Comparison of ENCODE assay signal across 8 cellular contexts in the genomic region with DNA sequence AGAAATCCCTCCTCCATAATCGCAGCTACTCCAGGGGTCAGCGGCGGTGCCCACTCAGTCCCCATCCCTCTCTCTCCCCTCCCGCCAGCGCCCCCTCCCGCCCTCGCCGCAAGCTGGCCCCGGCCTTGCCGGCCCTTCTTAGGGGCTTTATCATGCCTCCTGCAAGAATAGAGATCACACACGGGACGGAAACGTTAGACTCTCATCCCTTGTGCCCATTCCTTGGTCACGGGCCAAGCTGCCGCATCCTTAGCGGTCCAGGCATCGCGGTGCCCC. TPM values are rescaled to one million over a fixed set of nuclear protein-coding genes. Genes with fewer than 3 reads are reported as not detected.
A peak's percentile ranks its signal among the peaks of the same experiment; 100 is the strongest.
DNase-seq lines count a peak whose midpoint lies in the region; ATAC-seq and TF ChIP-seq lines count a peak whose summit lies in the region.

No MANE protein-coding gene starts in this region.

- peaks cover 13% of the 10 kb centered on the region for H3K36me3 Mint-ChIP-seq in activated naive CD8-positive, alpha-beta T cell treated with anti-CD3 and anti-CD28 coated beads, Interleukin-2, amount 10 ng/mL, durations not matched to agents 7 days and 5 days

- no peak for DNase-seq in AG04450 (ENCODE audit: low read depth, low spot score)
- DNase-seq in activated naive CD8-positive, alpha-beta T cell treated with anti-CD3 and anti-CD28 coated beads, Interleukin-2, amount 10 ng/mL, durations not matched to agents 7 days and 5 days = no peak
- no peak for DNase-seq in transverse colon
- DNase-seq in NCI-H526 (lab: John Stamatoyannopoulos, UW) = no peak
- DNase-seq in NCI-H774 (lab: John Stamatoyannopoulos, UW) = no peak

- H3K27me3 ChIP-seq in AG04450 (ENCODE audit: control insufficient read depth, insufficient read depth, low read length) = no peaks in the 10 kb centered on the region
- H3K27me3 ChIP-seq in layer of hippocampus (ENCODE audit: control insufficient read depth, insufficient read depth, low read length) = no peaks in the 10 kb centered on the region
- H3K27me3 ChIP-seq in transverse colon = no peaks in the 10 kb centered on the region

- WGBS in transverse colon (ENCODE audit: low coverage in 1 of 2), 2 donors = 20% methylated on average over 18 of the region's 18 CpGs; no CpG with 5 or more reads in 1 of the 2 donors

- peaks cover 31 to 43% (median 40%) of the 10 kb centered on the region in 4 donors for H3K4me1 ChIP-seq in transverse colon

- peak overlapping the region; percentile 100 for H3K4me3 Mint-ChIP-seq in activated naive CD8-positive, alpha-beta T cell treated with anti-CD3 and anti-CD28 coated beads, Interleukin-2, amount 10 ng/mL, durations not matched to agents 7 days and 5 days

- no peaks in the 10 kb centered on the region; the same call in 1 of the 2 replicates for H3K9me3 ChIP-seq in AG04450 (ENCODE audit: control insufficient read depth, insufficient read depth, low read length)
- H3K9me3 ChIP-seq in transverse colon = no peaks in the 10 kb centered on the region

- in situ Hi-C loops in transverse colon (cut with MboI; ENCODE audit: low pct_ligation_motif_present in 1 of 4, low pct_unique_long_range_greater_than_20kb in 1 of 4, low sequenced_read_pairs in 3 of 4) = loop anchor here in 1 of 4 donors (10.0 kb wide), 1 partner anchor 53 kb away; a partner anchor contains a TSS

- TF ChIP-seq CTCF in AG04450 (IDR thresholded peaks at IDR 0.05; ENCODE audit: low read depth, low read length) (no peak), transverse colon (IDR thresholded peaks at IDR 0.05) (no peak)

- peak overlapping the region; percentile 100 for H3K27ac Mint-ChIP-seq in activated naive CD8-positive, alpha-beta T cell treated with anti-CD3 and anti-CD28 coated beads, Interleukin-2, amount 10 ng/mL, durations not matched to agents 7 days and 5 days

- no peaks in the 10 kb centered on the region for H3K9me3 Mint-ChIP-seq in activated naive CD8-positive, alpha-beta T cell treated with anti-CD3 and anti-CD28 coated beads, Interleukin-2, amount 10 ng/mL, durations not matched to agents 7 days and 5 days

- no peaks in the 10 kb centered on the region for H3K36me3 ChIP-seq in transverse colon

- ATAC-seq in HG02588 (IDR thresholded peaks at IDR 0.05; ENCODE audit: unreplicated experiment) (peak; percentile 6), GM21576 (IDR thresholded peaks at IDR 0.05; ENCODE audit: unreplicated experiment) (no peak)
- no peak for ATAC-seq in activated naive CD8-positive, alpha-beta T cell treated with anti-CD3 and anti-CD28 coated beads, Interleukin-2, amount 10 ng/mL, durations not matched to agents 7 days and 5 days (ENCODE audit: low read depth)

- no peak for TF ChIP-seq EP300 in transverse colon (IDR thresholded peaks at IDR 0.05; ENCODE audit: low read depth)

- POLR2A ChIA-PET in AG04450 (lab: Yijun Ruan, JAX) = interaction anchor here (0.5 to 3.4 kb wide), 16 partner anchors 8 to 416 kb away, joined by 3 to 33 read pairs (median 4); a partner anchor contains a TSS
- POLR2A ChIA-PET in activated naive CD8-positive, alpha-beta T cell treated with anti-CD3 and anti-CD28 coated beads, Interleukin-2, amount 10 ng/mL, durations not matched to agents 7 days and 5 days (lab: Charles Lee) = interaction anchor here (1.3 to 4.6 kb wide), 18 partner anchors 9 to 915 kb away, joined by 3 to 42 read pairs (median 6); a partner anchor contains a TSS

- no peak for TF ChIP-seq POLR2A in transverse colon (IDR thresholded peaks at IDR 0.05)

- intact Hi-C loops in transverse colon (cut with DNase I; ENCODE audit: low total_unique reads) = no loop called here

- H3K4me1 Mint-ChIP-seq in activated naive CD8-positive, alpha-beta T cell treated with anti-CD3 and anti-CD28 coated beads, Interleukin-2, amount 10 ng/mL, durations not matched to agents 7 days and 5 days = peaks cover 21% of the 10 kb centered on the region

- H3K27ac ChIP-seq in AG04450 (ENCODE audit: low read depth, low read length) (no peak overlapping the region), layer of hippocampus (ENCODE audit: low read depth, low read length) (peak overlapping the region; percentile 94), transverse colon (peak overlapping the region; percentile 87 to 97 (median 93))

- no peaks in the 10 kb centered on the region for H3K27me3 Mint-ChIP-seq in activated naive CD8-positive, alpha-beta T cell treated with anti-CD3 and anti-CD28 coated beads, Interleukin-2, amount 10 ng/mL, durations not matched to agents 7 days and 5 days

- H3K4me3 ChIP-seq in AG04450 (ENCODE audit: low read depth, low read length) = peak overlapping the region; percentile 48
- H3K4me3 ChIP-seq in transverse colon = peak overlapping the region in 2 of 4 donors; percentile 33 to 77

- CTCF ChIA-PET in AG04450 (lab: Charles Lee) = interaction anchor here (0.7 to 4.6 kb wide), 43 partner anchors 9 to 293 kb away, joined by 3 to 46 read pairs (median 5); a partner anchor contains a TSS

RNA-seq across cellular contexts. Expression of a gene that starts 0.7 kb away (rescaled TPM):
- 77.0 and 90.6 TPM in 2 replicates for polyA plus RNA-seq in AG04450 (2011; rRNA removed)
- polyA minus RNA-seq in AG04450 (2011; rRNA and poly(A)+ RNA removed) = 22.2 and 30.6 TPM in 2 replicates
- 10 to 100 TPM; 47.5 to 54.2 TPM for total RNA-seq in activated naive CD8-positive, alpha-beta T cell treated with anti-CD3 and anti-CD28 coated beads, Interleukin-2, amount 10 ng/mL, durations not matched to agents 7 days and 5 days
- 100 to 1,000 TPM in 1 of 4 donors, 10 to 100 TPM in 3; 22.1 to 107 (median 62.0) TPM for total RNA-seq in transverse colon

RNA-seq across cellular contexts. Expression of a gene that starts 7.5 kb away (rescaled TPM):
- 0.04 and 0.05 TPM in 2 replicates for polyA plus RNA-seq in AG04450 (2011; rRNA removed)
- not detected in 2 replicates for polyA minus RNA-seq in AG04450 (2011; rRNA and poly(A)+ RNA removed)
- total RNA-seq in activated naive CD8-positive, alpha-beta T cell treated with anti-CD3 and anti-CD28 coated beads, Interleukin-2, amount 10 ng/mL, durations not matched to agents 7 days and 5 days = under 1 TPM; 0.33 to 0.91 TPM
- 10 to 100 TPM in 2 of 4 donors, 1 to 10 TPM in 1, not detected in 1; 9.2 to 22.1 (median 11.3) TPM for total RNA-seq in transverse colon

RNA-seq across cellular contexts. Expression of a gene that starts 26.2 kb away (rescaled TPM):
- polyA plus RNA-seq in AG04450 (2011; rRNA removed) = 57.2 and 65.1 TPM in 2 replicates
- 78.2 and 79.2 TPM in 2 replicates for polyA minus RNA-seq in AG04450 (2011; rRNA and poly(A)+ RNA removed)
- total RNA-seq in activated naive CD8-positive, alpha-beta T cell treated with anti-CD3 and anti-CD28 coated beads, Interleukin-2, amount 10 ng/mL, durations not matched to agents 7 days and 5 days = 10 to 100 TPM; 57.2 to 68.1 TPM
- total RNA-seq in transverse colon = 10 to 100 TPM; 23.7 to 52.4 (median 40.4) TPM

RNA-seq across cellular contexts. Expression of a gene that starts 54.0 kb away (rescaled TPM):
- polyA plus RNA-seq in AG04450 (2011; rRNA removed) = 9.9 and 10.2 TPM in 2 replicates
- 10.4 and 13.4 TPM in 2 replicates for polyA minus RNA-seq in AG04450 (2011; rRNA and poly(A)+ RNA removed)
- 10 to 100 TPM; 31.3 to 33.3 TPM for total RNA-seq in activated naive CD8-positive, alpha-beta T cell treated with anti-CD3 and anti-CD28 coated beads, Interleukin-2, amount 10 ng/mL, durations not matched to agents 7 days and 5 days
- 1 to 10 TPM in 1 of 4 donors, under 1 TPM in 3; 0.75 to 3.0 (median 0.81) TPM for total RNA-seq in transverse colon

RNA-seq across cellular contexts. Expression of a gene that starts 55.8 kb away (rescaled TPM):
- polyA plus RNA-seq in AG04450 (2011; rRNA removed) = 76.1 and 83.3 TPM in 2 replicates
- 77.9 and 80.7 TPM in 2 replicates for polyA minus RNA-seq in AG04450 (2011; rRNA and poly(A)+ RNA removed)
- 10 to 100 TPM; 47.1 to 53.0 TPM for total RNA-seq in activated naive CD8-positive, alpha-beta T cell treated with anti-CD3 and anti-CD28 coated beads, Interleukin-2, amount 10 ng/mL, durations not matched to agents 7 days and 5 days
- 10 to 100 TPM; 17.5 to 32.5 (median 21.0) TPM for total RNA-seq in transverse colon
